In the genomic region with DNA sequence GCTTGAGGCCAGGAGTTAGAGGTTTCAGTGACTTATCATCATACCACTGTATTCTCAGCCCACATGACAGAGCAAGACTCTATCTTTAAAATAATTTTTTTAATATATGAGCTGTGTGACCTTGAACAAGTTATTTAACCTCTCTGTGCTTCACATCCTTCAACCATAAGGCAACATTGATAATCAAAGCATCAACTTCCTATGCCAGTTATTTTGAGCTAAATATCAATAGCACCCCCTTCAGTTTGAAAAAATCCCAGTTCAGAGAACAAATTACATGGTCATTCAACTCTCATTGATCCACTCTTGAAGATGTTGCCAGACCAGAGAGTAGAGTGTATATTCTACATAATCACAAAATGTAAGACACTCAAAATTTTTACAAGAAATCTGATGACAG, we compare ENCODE assay signal across 2 cellular contexts.
A peak's percentile ranks its signal among the peaks of the same experiment; 100 is the strongest.
TF ChIP-seq lines count a peak whose summit lies in the region.

No MANE protein-coding gene starts in this region.

TF ChIP-seq in HepG2, 621 proteins besides CTCF, POLR2A, EP300 and RAD21:
- TF ChIP-seq ZBTB20 (CRISPR knock-in tag; IDR thresholded peaks at IDR 0.05; ENCODE audit: borderline replicate concordance, low read depth) (no peak), STAG1 (CRISPR knock-in tag; IDR thresholded peaks at IDR 0.05) (peak; percentile 31; the same call in 1 of the 2 replicates)

TF ChIP-seq in SK-N-SH, 30 proteins besides CTCF, POLR2A, EP300 and RAD21:
- TF ChIP-seq, protein P1, sequence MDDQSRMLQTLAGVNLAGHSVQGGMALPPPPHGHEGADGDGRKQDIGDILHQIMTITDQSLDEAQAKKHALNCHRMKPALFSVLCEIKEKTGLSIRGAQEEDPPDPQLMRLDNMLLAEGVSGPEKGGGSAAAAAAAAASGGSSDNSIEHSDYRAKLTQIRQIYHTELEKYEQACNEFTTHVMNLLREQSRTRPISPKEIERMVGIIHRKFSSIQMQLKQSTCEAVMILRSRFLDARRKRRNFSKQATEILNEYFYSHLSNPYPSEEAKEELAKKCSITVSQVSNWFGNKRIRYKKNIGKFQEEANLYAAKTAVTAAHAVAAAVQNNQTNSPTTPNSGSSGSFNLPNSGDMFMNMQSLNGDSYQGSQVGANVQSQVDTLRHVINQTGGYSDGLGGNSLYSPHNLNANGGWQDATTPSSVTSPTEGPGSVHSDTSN (IDR thresholded peaks at IDR 0.05): no peak
- no peak for TF ChIP-seq NRF1 (IDR thresholded peaks at IDR 0.05; ENCODE audit: low read depth, low read length)
- TF ChIP-seq ELF1 (IDR thresholded peaks at IDR 0.05): no peak
- TF ChIP-seq, protein P2, sequence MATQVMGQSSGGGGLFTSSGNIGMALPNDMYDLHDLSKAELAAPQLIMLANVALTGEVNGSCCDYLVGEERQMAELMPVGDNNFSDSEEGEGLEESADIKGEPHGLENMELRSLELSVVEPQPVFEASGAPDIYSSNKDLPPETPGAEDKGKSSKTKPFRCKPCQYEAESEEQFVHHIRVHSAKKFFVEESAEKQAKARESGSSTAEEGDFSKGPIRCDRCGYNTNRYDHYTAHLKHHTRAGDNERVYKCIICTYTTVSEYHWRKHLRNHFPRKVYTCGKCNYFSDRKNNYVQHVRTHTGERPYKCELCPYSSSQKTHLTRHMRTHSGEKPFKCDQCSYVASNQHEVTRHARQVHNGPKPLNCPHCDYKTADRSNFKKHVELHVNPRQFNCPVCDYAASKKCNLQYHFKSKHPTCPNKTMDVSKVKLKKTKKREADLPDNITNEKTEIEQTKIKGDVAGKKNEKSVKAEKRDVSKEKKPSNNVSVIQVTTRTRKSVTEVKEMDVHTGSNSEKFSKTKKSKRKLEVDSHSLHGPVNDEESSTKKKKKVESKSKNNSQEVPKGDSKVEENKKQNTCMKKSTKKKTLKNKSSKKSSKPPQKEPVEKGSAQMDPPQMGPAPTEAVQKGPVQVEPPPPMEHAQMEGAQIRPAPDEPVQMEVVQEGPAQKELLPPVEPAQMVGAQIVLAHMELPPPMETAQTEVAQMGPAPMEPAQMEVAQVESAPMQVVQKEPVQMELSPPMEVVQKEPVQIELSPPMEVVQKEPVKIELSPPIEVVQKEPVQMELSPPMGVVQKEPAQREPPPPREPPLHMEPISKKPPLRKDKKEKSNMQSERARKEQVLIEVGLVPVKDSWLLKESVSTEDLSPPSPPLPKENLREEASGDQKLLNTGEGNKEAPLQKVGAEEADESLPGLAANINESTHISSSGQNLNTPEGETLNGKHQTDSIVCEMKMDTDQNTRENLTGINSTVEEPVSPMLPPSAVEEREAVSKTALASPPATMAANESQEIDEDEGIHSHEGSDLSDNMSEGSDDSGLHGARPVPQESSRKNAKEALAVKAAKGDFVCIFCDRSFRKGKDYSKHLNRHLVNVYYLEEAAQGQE (IDR thresholded peaks at IDR 0.05; ENCODE audit: low read depth, low read length): no peak
- TF ChIP-seq RXRA (IDR thresholded peaks at IDR 0.05; ENCODE audit: borderline replicate concordance, low read depth): no peak
- TF ChIP-seq, protein P3, sequence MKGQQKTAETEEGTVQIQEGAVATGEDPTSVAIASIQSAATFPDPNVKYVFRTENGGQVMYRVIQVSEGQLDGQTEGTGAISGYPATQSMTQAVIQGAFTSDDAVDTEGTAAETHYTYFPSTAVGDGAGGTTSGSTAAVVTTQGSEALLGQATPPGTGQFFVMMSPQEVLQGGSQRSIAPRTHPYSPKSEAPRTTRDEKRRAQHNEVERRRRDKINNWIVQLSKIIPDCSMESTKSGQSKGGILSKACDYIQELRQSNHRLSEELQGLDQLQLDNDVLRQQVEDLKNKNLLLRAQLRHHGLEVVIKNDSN (IDR thresholded peaks at IDR 0.05; ENCODE audit: borderline replicate concordance, low read depth): no peak
- TF ChIP-seq FOXJ3 (CRISPR knock-in tag; IDR thresholded peaks at IDR 0.05): no peak
- TF ChIP-seq, protein P4, sequence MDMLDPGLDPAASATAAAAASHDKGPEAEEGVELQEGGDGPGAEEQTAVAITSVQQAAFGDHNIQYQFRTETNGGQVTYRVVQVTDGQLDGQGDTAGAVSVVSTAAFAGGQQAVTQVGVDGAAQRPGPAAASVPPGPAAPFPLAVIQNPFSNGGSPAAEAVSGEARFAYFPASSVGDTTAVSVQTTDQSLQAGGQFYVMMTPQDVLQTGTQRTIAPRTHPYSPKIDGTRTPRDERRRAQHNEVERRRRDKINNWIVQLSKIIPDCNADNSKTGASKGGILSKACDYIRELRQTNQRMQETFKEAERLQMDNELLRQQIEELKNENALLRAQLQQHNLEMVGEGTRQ (IDR thresholded peaks at IDR 0.05; ENCODE audit: borderline replicate concordance, low read depth, low read length): no peak
- no peak for TF ChIP-seq RCOR1 (IDR thresholded peaks at IDR 0.05; ENCODE audit: low read length)
- TF ChIP-seq, protein P5, sequence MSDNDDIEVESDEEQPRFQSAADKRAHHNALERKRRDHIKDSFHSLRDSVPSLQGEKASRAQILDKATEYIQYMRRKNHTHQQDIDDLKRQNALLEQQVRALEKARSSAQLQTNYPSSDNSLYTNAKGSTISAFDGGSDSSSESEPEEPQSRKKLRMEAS (IDR thresholded peaks at IDR 0.05; ENCODE audit: low read depth): no peak
- no peak for TF ChIP-seq TEAD4 (IDR thresholded peaks at IDR 0.05; ENCODE audit: borderline replicate concordance, insufficient read depth)
- TF ChIP-seq TCF12 (IDR thresholded peaks at IDR 0.05): no peak
- TF ChIP-seq GATA2 (CRISPR knock-in tag; IDR thresholded peaks at IDR 0.05): no peak
- TF ChIP-seq EZH2phosphoT487 (IDR thresholded peaks at IDR 0.05; ENCODE audit: borderline replicate concordance, low read depth): no peak
- TF ChIP-seq FOSL2 (IDR thresholded peaks at IDR 0.05; ENCODE audit: borderline replicate concordance, low read depth): no peak
- no peak for TF ChIP-seq YY1 (IDR thresholded peaks at IDR 0.05; ENCODE audit: low read depth)
- TF ChIP-seq FOXM1 (IDR thresholded peaks at IDR 0.05; ENCODE audit: low read depth): no peak
- TF ChIP-seq SMC3 (IDR thresholded peaks at IDR 0.05; ENCODE audit: low read depth, low read length): no peak
- no peak for TF ChIP-seq TAF1 (IDR thresholded peaks at IDR 0.05; ENCODE audit: borderline replicate concordance, low read depth, low read length)
- TF ChIP-seq CHD2 (IDR thresholded peaks at IDR 0.05; ENCODE audit: low read length, partially characterized antibody): no peak
TF ChIP-seq in SK-N-SH: peak in this region for 0.
